Comparison of ENCODE assay signal across 15 cellular contexts in the genomic region with DNA sequence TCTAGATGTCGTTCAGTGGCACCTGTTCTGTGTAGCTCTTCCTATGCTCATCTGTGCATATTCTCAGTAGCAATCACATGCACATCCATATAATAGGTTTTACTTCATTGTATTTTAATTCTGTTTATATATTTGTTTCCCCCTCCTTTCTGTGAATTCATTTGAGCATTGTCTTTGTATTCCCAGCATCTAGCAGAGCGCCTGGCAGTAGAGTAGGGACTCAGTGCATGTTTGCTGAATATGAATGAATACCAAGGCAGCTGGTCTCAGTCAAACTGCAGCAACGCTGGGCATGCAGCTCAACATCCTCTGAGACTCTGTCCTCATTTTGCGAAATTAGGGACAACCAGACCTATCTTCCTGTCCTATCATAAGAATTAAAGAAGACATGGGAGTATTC.
"Had no signal": no experiment of that assay in that cellular context is flagged by ENCODE, and none has a peak within 500 bp of the region (broad histone marks: within the 10 kb centered on the region; RNA-seq: fewer than 3 reads in every experiment).

No MANE protein-coding gene starts in this region.

- H3K9me3 ChIP-seq: mucosa of descending colon, ovary, right atrium auricular region, thoracic aorta had no signal

- H3K27ac ChIP-seq: brain microvascular endothelial cell, ovary, thoracic aorta had no signal

- ATAC-seq: natural killer cell treated with Interleukin-12 subunit alpha and Interleukin-12 subunit beta and Interleukin-15 and Interleukin-18, amount 100 ng/mL, for 72 hours; stimulated activated naive CD8-positive, alpha-beta T cell treated with anti-CD3 and anti-CD28 coated beads, Interleukin-15, Interleukin-2, amounts not matched to agents 100 U/mL and 50 U/mL, for 24 hours had no signal

- H3K27me3 ChIP-seq: brain microvascular endothelial cell, ovary, right atrium auricular region had no signal

- H3K4me3 ChIP-seq: lung, mucosa of descending colon, ovary, right atrium auricular region, thoracic aorta had no signal

- DNase-seq: activated B cell treated with CpG ODN at 0.5 μM for 24 hours; activated CD4-positive, alpha-beta T cell treated with anti-CD3 and anti-CD28 coated beads, Interleukin-2, amount 10 ng/mL, durations not matched to agents 24 days and 14 days; activated naive CD4-positive, alpha-beta T cell treated with anti-CD3 and anti-CD28 coated beads, Interleukin-2, amount 50 U/mL, for 16 hours; activated T-cell treated with anti-CD3 and anti-CD28 coated beads for 4 hours; brain microvascular endothelial cell; left cardiac atrium; ovary; stimulated activated CD4-positive, alpha-beta T cell treated with anti-CD3 and anti-CD28 coated beads, Interleukin-1b, Interleukin-23, amount 100 ng/mL, for 48 hours; stimulated activated naive CD8-positive, alpha-beta T cell treated with anti-CD3 and anti-CD28 coated beads, Interleukin-15, Interleukin-2, amounts not matched to agents 100 U/mL and 50 U/mL, for 24 hours; T-helper 2 cell had no signal

- H3K36me3 ChIP-seq: brain microvascular endothelial cell, ovary, right atrium auricular region, thoracic aorta had no signal
